25 cellular contexts compared by ENCODE assay signal in the genomic region with DNA sequence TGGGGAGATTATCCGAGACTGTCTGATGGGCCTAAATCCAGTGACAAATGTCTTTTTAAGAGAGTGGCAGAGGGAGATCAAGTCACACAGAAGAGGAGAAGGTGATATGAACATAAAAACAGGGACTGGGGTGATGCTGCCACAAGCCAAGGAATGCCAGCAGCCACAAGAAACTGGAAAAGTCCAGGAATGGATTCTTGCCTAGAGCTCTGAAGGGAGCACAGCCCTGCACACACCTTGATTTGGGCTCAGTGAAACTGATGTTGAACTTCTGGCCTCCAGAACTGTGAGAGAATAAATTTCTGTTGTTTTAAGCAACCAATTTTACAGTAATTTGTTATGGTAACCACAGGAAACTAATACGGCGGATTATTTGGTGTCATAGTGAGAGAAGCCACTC. TPM values are rescaled to one million over a fixed set of nuclear protein-coding genes. Genes with fewer than 3 reads are reported as not detected.
"Had no signal": no experiment of that assay in that cellular context is flagged by ENCODE, and none has a peak within 500 bp of the region (broad histone marks: within the 10 kb centered on the region; RNA-seq: fewer than 3 reads in every experiment).

No MANE protein-coding gene starts in this region.

- H3K27ac ChIP-seq: left ventricle myocardium inferior, ovary, right atrium auricular region, right lobe of liver, stomach, thoracic aorta, tibial nerve, uterus had no signal

- H3K36me3 ChIP-seq: left ventricle myocardium inferior, ovary, right atrium auricular region, right lobe of liver, tibial nerve, uterus had no signal

- H3K27ac Mint-ChIP-seq: mesothelial cell of epicardium; naive B cell; natural killer cell; progenitor cell of endocrine pancreas; stimulated activated naive B cell treated with anti-CD40 and anti-IgM and Interleukin-4, amounts not matched to agents 10 μg/mL and 1 μg/mL and 100 μg/mL, for 72 hours; type B pancreatic cell had no signal

- H3K4me3 ChIP-seq: left ventricle myocardium inferior, lung, ovary, right atrium auricular region, right lobe of liver, smooth muscle cell, stomach, thoracic aorta, tibial nerve, uterus had no signal

- H3K4me3 Mint-ChIP-seq: mesothelial cell of epicardium; naive B cell; natural killer cell; stimulated activated naive B cell treated with anti-CD40 and anti-IgM and Interleukin-4, amounts not matched to agents 10 μg/mL and 1 μg/mL and 100 μg/mL, for 72 hours; type B pancreatic cell had no signal

- DNase-seq: islet precursor cell; left ventricle myocardium inferior; mesendoderm; naive B cell; natural killer cell; ovary; right lobe of liver; stimulated activated CD4-positive, alpha-beta T cell treated with anti-CD3 and anti-CD28 coated beads, Interleukin-12 subunit alpha, Interleukin-12 subunit beta, amount 100 ng/mL, for 4 hours; stimulated activated CD4-positive, alpha-beta T cell treated with anti-CD3 and anti-CD28 coated beads, Interleukin-15, amount 100 ng/mL, for 24 hours; stimulated activated CD4-positive, alpha-beta T cell treated with anti-CD3 and anti-CD28 coated beads, Interleukin-2, amount 100 ng/mL, for 24 hours; stimulated activated CD4-positive, alpha-beta T cell treated with anti-CD3 and anti-CD28 coated beads, Interleukin-4, amount 100 ng/mL, for 1 hour; stimulated activated naive B cell treated with anti-CD40 and anti-IgM and Interleukin-4, amounts not matched to agents 10 μg/mL and 1 μg/mL and 100 μg/mL, for 72 hours; stimulated activated naive CD8-positive, alpha-beta T cell treated with anti-CD3 and anti-CD28 coated beads, Interleukin-15, Interleukin-2, amounts not matched to agents 100 U/mL and 50 U/mL, for 24 hours; stomach; uterus had no signal

- H3K4me1 ChIP-seq: left ventricle myocardium inferior, right atrium auricular region, right lobe of liver, tibial nerve, uterus had no signal

- H3K36me3 Mint-ChIP-seq: mesothelial cell of epicardium, natural killer cell, type B pancreatic cell had no signal

- H3K9me3 Mint-ChIP-seq: natural killer cell had no signal

- H3K27me3 Mint-ChIP-seq: progenitor cell of endocrine pancreas, type B pancreatic cell had no signal

- H3K9me3 ChIP-seq: ovary, right lobe of liver, thoracic aorta, uterus had no signal

- ATAC-seq: natural killer cell; right lobe of liver; stimulated activated naive B cell treated with anti-CD40 and anti-IgM and Interleukin-4, amounts not matched to agents 10 μg/mL and 1 μg/mL and 100 μg/mL, for 72 hours; stimulated activated naive CD8-positive, alpha-beta T cell treated with anti-CD3 and anti-CD28 coated beads, Interleukin-15, Interleukin-2, amounts not matched to agents 100 U/mL and 50 U/mL, for 24 hours had no signal

- H3K27me3 ChIP-seq: ovary, right atrium auricular region, right lobe of liver, stomach, uterus had no signal

- H3K4me2 ChIP-seq: smooth muscle cell had no signal

RNA-seq across cellular contexts. Expression of a gene that starts 59.1 kb away (rescaled TPM):
- total RNA-seq: pulmonary artery endothelial cell, smooth muscle cell had no signal
- polyA plus RNA-seq: neural cell had no signal
